ENCODE assay signal across 8 cellular contexts in the genomic region with DNA sequence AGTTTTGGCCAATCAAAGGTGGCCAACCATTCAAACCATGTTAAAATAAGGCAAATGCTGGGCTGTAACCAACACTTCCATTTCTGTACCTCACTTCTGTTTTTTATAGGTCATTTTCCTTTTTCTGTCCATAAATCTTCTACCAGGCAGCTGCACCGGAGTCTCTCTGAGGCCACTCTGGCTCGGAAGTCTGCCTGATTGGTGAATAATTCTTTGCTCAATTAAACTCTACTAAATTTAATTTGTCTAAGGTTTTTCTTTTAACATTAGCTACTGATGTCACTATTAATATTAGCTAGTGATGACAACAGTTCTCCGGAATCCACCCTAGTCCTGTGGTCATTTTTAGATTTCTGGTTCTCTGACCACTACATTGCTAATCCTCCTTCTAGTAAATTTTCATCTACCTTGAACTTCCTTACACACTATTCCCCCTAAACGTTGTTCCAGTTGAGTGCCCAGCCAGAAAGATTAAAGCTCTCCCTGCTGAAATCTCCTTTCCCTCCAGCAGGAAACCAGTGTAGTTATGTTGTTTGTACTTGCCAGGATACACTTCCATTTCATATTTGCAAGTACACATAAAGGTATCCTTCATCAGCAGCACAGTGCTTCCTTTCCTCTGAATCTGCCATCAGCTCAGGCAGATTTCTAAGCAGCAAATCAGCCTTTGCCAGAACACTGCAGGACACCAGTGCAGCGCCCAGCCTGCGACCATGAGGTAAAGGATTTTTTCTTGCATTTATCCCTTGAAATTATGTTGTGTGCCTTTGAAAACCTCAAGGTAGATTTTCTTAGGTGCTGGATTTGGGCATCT. TPM values are rescaled to one million over a fixed set of nuclear protein-coding genes. Genes with fewer than 3 reads are reported as not detected.
A peak's percentile ranks its signal among the peaks of the same experiment; 100 is the strongest.
DNase-seq lines count a peak whose midpoint lies in the region; ATAC-seq, FAIRE-seq and TF ChIP-seq lines count a peak whose summit lies in the region.

No MANE protein-coding gene starts in this region.

- no peaks in the 10 kb centered on the region for H3K27me3 ChIP-seq in keratinocyte (ENCODE audit: control insufficient read depth, extremely low read depth, insufficient read depth, low read length)
- no peaks in the 10 kb centered on the region for H3K27me3 ChIP-seq in smooth muscle cell (ENCODE audit: low read depth)

- no peaks in the 10 kb centered on the region for H3K9me3 Mint-ChIP-seq in HFFc6

- H3K9me3 ChIP-seq in keratinocyte (ENCODE audit: control insufficient read depth, low read depth, low read length) (no peaks in the 10 kb centered on the region), smooth muscle cell (replicated peaks; ENCODE audit: low read depth) (no peaks in the 10 kb centered on the region)

- peaks cover 10% of the 10 kb centered on the region for H3K36me3 Mint-ChIP-seq in HFFc6 (ENCODE audit: low read depth)

- H2AFZ ChIP-seq in keratinocyte (ENCODE audit: control insufficient read depth, low read length) (peak overlapping the region; percentile 89), smooth muscle cell (ENCODE audit: low read depth) (peak overlapping the region; percentile 77)

- H3K27me3 Mint-ChIP-seq in HFFc6 (ENCODE audit: insufficient read depth) = no peaks in the 10 kb centered on the region

- H3K4me1 Mint-ChIP-seq in HFFc6 (ENCODE audit: low read depth) = peaks cover 83% of the 10 kb centered on the region

- H3K36me3 ChIP-seq in keratinocyte (ENCODE audit: control insufficient read depth in 2 of 2, extremely low read depth in 1 of 2, insufficient read depth in 2 of 2, low read length in 2 of 2) (no peaks in the 10 kb centered on the region), smooth muscle cell (ENCODE audit: low read depth) (no peaks in the 10 kb centered on the region)

- no peak overlapping the region for H3K4me3 ChIP-seq in keratinocyte (ENCODE audit: control insufficient read depth in 2 of 3, extremely low read depth in 1 of 3, insufficient read depth in 2 of 3, low read depth in 1 of 3, low read length in 3 of 3)
- H3K4me3 ChIP-seq in smooth muscle cell = peak overlapping the region; percentile 36

- dilution Hi-C loops in keratinocyte (cut with MboI; ENCODE audit: extremely low pct_ligation_motif_present, low sequenced_read_pairs) = no loop called here

- DNase-seq in HFFc6 (peak; percentile 83), keratinocyte (ENCODE audit: low read depth, low spot score) (no peak), smooth muscle cell (lab: John Stamatoyannopoulos, UW; ENCODE audit: unreplicated experiment) (no peak)

- ATAC-seq in GM19397 (IDR thresholded peaks at IDR 0.05; ENCODE audit: unreplicated experiment) (no peak), HG03175 (IDR thresholded peaks at IDR 0.05; ENCODE audit: unreplicated experiment) (no peak), HG03135 (IDR thresholded peaks at IDR 0.05; ENCODE audit: unreplicated experiment) (no peak), HG02852 (IDR thresholded peaks at IDR 0.05; ENCODE audit: unreplicated experiment) (no peak)

- TF ChIP-seq CTCF in HFFc6 (IDR thresholded peaks at IDR 0.05) = peak; percentile 26; the same call in 1 of the 2 replicates
- no peak for TF ChIP-seq CTCF in keratinocyte (optimal IDR thresholded peaks at IDR 0.05 in 1 of 3, IDR thresholded peaks at IDR 0.05 in 1 of 3, conservative IDR thresholded peaks at IDR 0.05 in 1 of 3; ENCODE audit: extremely low read depth in 1 of 3, insufficient read depth in 2 of 3, low read length in 3 of 3)
- no peak for TF ChIP-seq CTCF in smooth muscle cell (IDR thresholded peaks at IDR 0.05; ENCODE audit: borderline replicate concordance, insufficient read depth, poor library complexity, severe bottlenecking)

- H3K9ac ChIP-seq in keratinocyte (ENCODE audit: control insufficient read depth, extremely low read depth, insufficient read depth, low read length) (no peak overlapping the region), smooth muscle cell (ENCODE audit: low read depth) (peak overlapping the region; percentile 74)

- 50% methylated on average over 6 of the region's 6 CpGs for WGBS in smooth muscle cell (ENCODE audit: low lambda C conversion rate)

- peaks cover 44% of the 10 kb centered on the region for H3K4me1 ChIP-seq in keratinocyte (ENCODE audit: control insufficient read depth, extremely low read depth, insufficient read depth, low read length)
- H3K4me1 ChIP-seq in smooth muscle cell (ENCODE audit: low read depth) = peaks cover 17% of the 10 kb centered on the region

- peak overlapping the region; percentile 89 for H3K27ac Mint-ChIP-seq in HFFc6

- peak overlapping the region; percentile 69 for H3K4me3 Mint-ChIP-seq in HFFc6

- H3F3A ChIP-seq in smooth muscle cell (ENCODE audit: low read depth) = peaks cover 18% of the 10 kb centered on the region

- peak overlapping the region; percentile 85 for H3K27ac ChIP-seq in angular gyrus (ENCODE audit: low read depth, low read length)
- H3K27ac ChIP-seq in keratinocyte (ENCODE audit: control insufficient read depth, insufficient read depth, low read length) = peak overlapping the region; percentile 41
- H3K27ac ChIP-seq in smooth muscle cell (ENCODE audit: low read depth) = peak overlapping the region; percentile 89

- peak; percentile 17 for FAIRE-seq in keratinocyte (lab: Jason Lieb, UNC)

- H3K4me2 ChIP-seq in keratinocyte (ENCODE audit: control insufficient read depth, extremely low read depth, insufficient read depth, low read depth, low read length) (peak overlapping the region; percentile 34), smooth muscle cell (peak overlapping the region; percentile 84)

- H3K79me2 ChIP-seq in keratinocyte (ENCODE audit: control insufficient read depth, insufficient read depth, low read length) (no peaks in the 10 kb centered on the region), smooth muscle cell (ENCODE audit: low read depth) (no peaks in the 10 kb centered on the region)

- no peaks in the 10 kb centered on the region for H3K9me1 ChIP-seq in keratinocyte (ENCODE audit: control insufficient read depth, extremely low read depth, insufficient read depth, low read length)

- H4K20me1 ChIP-seq in keratinocyte (ENCODE audit: control insufficient read depth, extremely low read depth, insufficient read depth, low read length) (no peaks in the 10 kb centered on the region), smooth muscle cell (ENCODE audit: low read depth) (no peaks in the 10 kb centered on the region)

RNA-seq across cellular contexts. Expression of a gene that starts 18.5 kb away (rescaled TPM):
- 10 to 100 TPM in 5 of 6 experiments, 1 to 10 TPM in 1; 8.7 to 14.1 (median 13.0) TPM for total RNA-seq in HFFc6 (2021; fragmentation: NEBNext Ultra II Directional; extraction: Animal tissue kit (Norgen Biotek cat#: 25700))
- polyA plus RNA-seq in keratinocyte (3.4 to 4.3 TPM (median 3.9 TPM) in 3 replicates), smooth muscle cell (0.72 and 1.5 TPM in 2 replicates)
- 1.5 TPM for polyA plus RNA-seq in keratinocyte (2011; ENCODE audit: low read depth)
- 2.3 and 3.8 TPM in 2 replicates for polyA plus RNA-seq in keratinocyte (2011; cell fraction: cytosol; rRNA removed)
- polyA plus RNA-seq in keratinocyte (2011; cell fraction: nucleus; rRNA removed) = 3.8 and 4.4 TPM in 2 replicates
- polyA plus RNA-seq in keratinocyte (2012; ENCODE audit: low replicate concordance) = 1.1 and 3.7 TPM in 2 replicates
- polyA minus RNA-seq in keratinocyte = 0.26 to 2.6 TPM (median 1.7 TPM) in 3 replicates
- 2.5 TPM for polyA minus RNA-seq in keratinocyte (2011; cell fraction: cytosol; rRNA and poly(A)+ RNA removed)
- 2.4 and 3.6 TPM in 2 replicates for polyA minus RNA-seq in keratinocyte (2011; cell fraction: nucleus; rRNA and poly(A)+ RNA removed)
- 0.27 and 1.2 TPM in 2 replicates for total RNA-seq in smooth muscle cell

RNA-seq across cellular contexts. Expression of a gene that starts 31.8 kb away (rescaled TPM):
- 100 to 1,000 TPM; 108 to 212 (median 122) TPM for total RNA-seq in HFFc6 (2021; fragmentation: NEBNext Ultra II Directional; extraction: Animal tissue kit (Norgen Biotek cat#: 25700))
- polyA plus RNA-seq in keratinocyte (105 to 157 TPM (median 156 TPM) in 3 replicates), smooth muscle cell (22.9 and 34.4 TPM in 2 replicates)
- polyA plus RNA-seq in keratinocyte (2011; ENCODE audit: low read depth) = 38.8 TPM
- 54.5 and 117 TPM in 2 replicates for polyA plus RNA-seq in keratinocyte (2011; cell fraction: cytosol; rRNA removed)
- polyA plus RNA-seq in keratinocyte (2011; cell fraction: nucleus; rRNA removed) = 281 and 301 TPM in 2 replicates
- 26.2 and 87.7 TPM in 2 replicates for polyA plus RNA-seq in keratinocyte (2012; ENCODE audit: low replicate concordance)
- polyA minus RNA-seq in keratinocyte = 45.2 to 155 TPM (median 148 TPM) in 3 replicates
- polyA minus RNA-seq in keratinocyte (2011; cell fraction: cytosol; rRNA and poly(A)+ RNA removed) = 60.0 TPM
- polyA minus RNA-seq in keratinocyte (2011; cell fraction: nucleus; rRNA and poly(A)+ RNA removed) = 225 and 412 TPM in 2 replicates
- total RNA-seq in smooth muscle cell = 27.1 and 33.0 TPM in 2 replicates

RNA-seq across cellular contexts. Expression of a gene that starts 44.4 kb away (rescaled TPM):
- 10 to 100 TPM; 11.5 to 18.6 (median 18.0) TPM for total RNA-seq in HFFc6 (2021; fragmentation: NEBNext Ultra II Directional; extraction: Animal tissue kit (Norgen Biotek cat#: 25700))
- polyA plus RNA-seq in keratinocyte (30.2 to 83.1 TPM (median 42.6 TPM) in 3 replicates), smooth muscle cell (1.7 and 4.6 TPM in 2 replicates)
- polyA plus RNA-seq in keratinocyte (2011; ENCODE audit: low read depth) = 1.7 TPM
- polyA plus RNA-seq in keratinocyte (2011; cell fraction: cytosol; rRNA removed) = 22.6 and 33.1 TPM in 2 replicates
- 31.4 and 34.0 TPM in 2 replicates for polyA plus RNA-seq in keratinocyte (2011; cell fraction: nucleus; rRNA removed)
- 0.96 and 57.0 TPM in 2 replicates for polyA plus RNA-seq in keratinocyte (2012; ENCODE audit: low replicate concordance)
- polyA minus RNA-seq in keratinocyte = 3.4 to 22.3 TPM (median 10.7 TPM) in 3 replicates
- polyA minus RNA-seq in keratinocyte (2011; cell fraction: cytosol; rRNA and poly(A)+ RNA removed) = 11.7 TPM
- 9.2 and 19.9 TPM in 2 replicates for polyA minus RNA-seq in keratinocyte (2011; cell fraction: nucleus; rRNA and poly(A)+ RNA removed)
- total RNA-seq in smooth muscle cell = 1.2 and 2.1 TPM in 2 replicates
